ENCODE assay signal across 17 cellular contexts in genomic region chr11:77148963-77149715, GRCh38. TPM values are rescaled to one million over a fixed set of nuclear protein-coding genes. Genes with fewer than 3 reads are reported as not detected.
DNase-seq lines count a peak whose midpoint lies in the region; ATAC-seq and TF ChIP-seq lines count a peak whose summit lies in the region.
"Had no signal": no experiment of that assay in that cellular context is flagged by ENCODE, and none has a peak within 500 bp of the region (broad histone marks: within the 10 kb centered on the region; RNA-seq: fewer than 3 reads in every experiment).

No MANE protein-coding gene starts in this region.

- no peak overlapping the region for H3K27ac Mint-ChIP-seq in GM23338
- no peak overlapping the region for H3K27ac Mint-ChIP-seq in activated T-helper 17 cell treated with anti-CD3 and anti-CD28 coated beads, Interleukin-2, amount 50 U/mL, for 72 hours

- H3K9me3 ChIP-seq in right atrium auricular region (no peaks in the 10 kb centered on the region), esophagus muscularis mucosa (no peaks in the 10 kb centered on the region)
- H3K9me3 ChIP-seq: BE2C had no signal

- ATAC-seq in left ventricle myocardium superior (no peak), GM23338 (no peak), GM21723 (IDR thresholded peaks at IDR 0.05; ENCODE audit: unreplicated experiment) (no peak)
- no peak for ATAC-seq in activated T-helper 17 cell treated with anti-CD3 and anti-CD28 coated beads, Interleukin-2, amount 50 U/mL, for 72 hours (replicated peaks)

- 90% methylated on average over 4 of the region's 8 CpGs for WGBS in esophagus muscularis mucosa

- peak; percentile 18 for DNase-seq in left ventricle myocardium superior
- DNase-seq in right atrium auricular region (ENCODE audit: low spot score) = no peak
- DNase-seq in GM23338 (ENCODE audit: low spot score) = no peak
- no peak for DNase-seq in NCI-H2171 (lab: John Stamatoyannopoulos, UW)
- DNase-seq in esophagus muscularis mucosa (ENCODE audit: extremely low spot score) = no peak
- DNase-seq: ACHN; BE2C; CD4-positive, alpha-beta memory T cell; DMS153; DMS79; GF-D8; HCEC 1CT; IMR-90 had no signal

- no peaks in the 10 kb centered on the region for H3F3A ChIP-seq in GM23338 (replicated peaks; ENCODE audit: low read depth)

- peaks cover 21% of the 10 kb centered on the region for H3K27me3 Mint-ChIP-seq in GM23338 (ENCODE audit: insufficient read depth, low read depth, poor library complexity)
- H3K27me3 Mint-ChIP-seq in activated T-helper 17 cell treated with anti-CD3 and anti-CD28 coated beads, Interleukin-2, amount 50 U/mL, for 72 hours = no peaks in the 10 kb centered on the region
- H3K27me3 Mint-ChIP-seq: CD4-positive, alpha-beta memory T cell had no signal

- no peaks in the 10 kb centered on the region for H3K36me3 ChIP-seq in right atrium auricular region
- H3K36me3 ChIP-seq in GM23338 (ENCODE audit: insufficient read depth) = no peaks in the 10 kb centered on the region
- no peaks in the 10 kb centered on the region for H3K36me3 ChIP-seq in esophagus muscularis mucosa
- H3K36me3 ChIP-seq: BE2C had no signal

- H3K27ac ChIP-seq in right atrium auricular region (no peak overlapping the region), GM23338 (ENCODE audit: low read depth) (no peak overlapping the region), esophagus muscularis mucosa (replicated peaks in 1 of 4) (no peak overlapping the region)

- no peaks in the 10 kb centered on the region for H3K9me3 Mint-ChIP-seq in GM23338
- H3K9me3 Mint-ChIP-seq in activated T-helper 17 cell treated with anti-CD3 and anti-CD28 coated beads, Interleukin-2, amount 50 U/mL, for 72 hours = no peaks in the 10 kb centered on the region
- H3K9me3 Mint-ChIP-seq: CD14-positive monocyte; CD4-positive, alpha-beta memory T cell had no signal

- no peak overlapping the region for H3K4me2 ChIP-seq in GM23338

- TF ChIP-seq CTCF in right atrium auricular region (IDR thresholded peaks at IDR 0.05) (no peak), GM23338 (conservative IDR thresholded peaks at IDR 0.05; ENCODE audit: low read depth in 2 of 2) (no peak), esophagus muscularis mucosa (IDR thresholded peaks at IDR 0.05) (no peak)

- H3K9me2 ChIP-seq in GM23338 (ENCODE audit: insufficient read depth) = no peaks in the 10 kb centered on the region

- TF ChIP-seq EP300 in esophagus muscularis mucosa (IDR thresholded peaks at IDR 0.05) = no peak

- peak overlapping the region; percentile 38; the same call in 1 of the 3 replicates for H3K4me3 Mint-ChIP-seq in GM23338
- H3K4me3 Mint-ChIP-seq in activated T-helper 17 cell treated with anti-CD3 and anti-CD28 coated beads, Interleukin-2, amount 50 U/mL, for 72 hours = peak overlapping the region; percentile 63

- H2AFZ ChIP-seq in GM23338 = no peak overlapping the region

- H3K4me3 ChIP-seq in right atrium auricular region = no peak overlapping the region
- H3K4me3 ChIP-seq in GM23338 = no peak overlapping the region
- no peak overlapping the region for H3K4me3 ChIP-seq in esophagus muscularis mucosa
- H3K4me3 ChIP-seq: K562 had no signal

- intact Hi-C loops in left ventricle myocardium superior (cut with micrococcal nuclease) (no loop called here), esophagus muscularis mucosa (cut with DNase I) (no loop called here)

- peaks cover 29% of the 10 kb centered on the region for H3K4me1 Mint-ChIP-seq in GM23338
- peaks cover 26% of the 10 kb centered on the region for H3K4me1 Mint-ChIP-seq in activated T-helper 17 cell treated with anti-CD3 and anti-CD28 coated beads, Interleukin-2, amount 50 U/mL, for 72 hours

- TF ChIP-seq POLR2A in esophagus muscularis mucosa (IDR thresholded peaks at IDR 0.05; ENCODE audit: low read depth) = no peak

- H3K79me2 ChIP-seq in GM23338 (replicated peaks; ENCODE audit: insufficient read depth) = no peaks in the 10 kb centered on the region

- H3K4me1 ChIP-seq in right atrium auricular region (peaks cover 0 to 10% of the 10 kb centered on the region in 2 donors), GM23338 (ENCODE audit: insufficient read depth) (peaks cover 12% of the 10 kb centered on the region), esophagus muscularis mucosa (peaks cover 6 to 13% (median 11%) of the 10 kb centered on the region in 4 donors)
- H3K4me1 ChIP-seq: BE2C had no signal

- H4K20me1 ChIP-seq in GM23338 (replicated peaks; ENCODE audit: insufficient read depth) = no peaks in the 10 kb centered on the region

- H3K36me3 Mint-ChIP-seq in GM23338 (ENCODE audit: low read depth) = no peaks in the 10 kb centered on the region
- no peaks in the 10 kb centered on the region for H3K36me3 Mint-ChIP-seq in activated T-helper 17 cell treated with anti-CD3 and anti-CD28 coated beads, Interleukin-2, amount 50 U/mL, for 72 hours (ENCODE audit: low read depth)
- H3K36me3 Mint-ChIP-seq: CD4-positive, alpha-beta memory T cell had no signal

- H3K27me3 ChIP-seq in right atrium auricular region = no peaks in the 10 kb centered on the region
- H3K27me3 ChIP-seq in GM23338 (ENCODE audit: insufficient read depth) = no peaks in the 10 kb centered on the region
- peaks cover 0 to 29% (median 2%) of the 10 kb centered on the region in 4 donors for H3K27me3 ChIP-seq in esophagus muscularis mucosa
- H3K27me3 ChIP-seq: BE2C had no signal

TF ChIP-seq in GM23338, 12 proteins besides CTCF, POLR2A, EP300 and RAD21 (continues in another document):
- TF ChIP-seq ZNF462 (CRISPR knock-in tag; IDR thresholded peaks at IDR 0.05) = no peak
- no peak for TF ChIP-seq JUNB (IDR thresholded peaks at IDR 0.05; ENCODE audit: unreplicated experiment)

RNA-seq across cellular contexts. Expression of gene MYO7A, which starts 21.1 kb away (rescaled TPM):
- total RNA-seq in left ventricle myocardium superior (4.6 TPM), right atrium auricular region (1 to 10 TPM; 1.4 to 5.0 TPM), esophagus muscularis mucosa (1 to 10 TPM; 4.8 to 9.1 (median 6.4) TPM)
- total RNA-seq in GM23338 (2014; rRNA removed; shearing (Covaris generic)) = 2.3 and 5.4 TPM in 2 replicates
- 1.7 and 1.8 TPM in 2 replicates for polyA plus RNA-seq in GM23338 (2016; fragmentation: Nextera tagmentation; extraction: Ambion mirVana)
- total RNA-seq in activated T-helper 17 cell treated with anti-CD3 and anti-CD28 coated beads, Interleukin-2, amount 50 U/mL, for 72 hours = 1 to 10 TPM in 1 of 2 donors, under 1 TPM in 1; 0.95 to 4.0 TPM
- total RNA-seq: IMR-90 had no signal

RNA-seq across cellular contexts. Expression of gene OMP, which starts 46.5 kb away (rescaled TPM):
- total RNA-seq in left ventricle myocardium superior (not detected), right atrium auricular region (not detected), esophagus muscularis mucosa (not detected)
- total RNA-seq in GM23338 (2014; rRNA removed; shearing (Covaris generic)) = 1.0 TPM in 1 of 2 replicates, not detected in the other
- not detected in 2 replicates for polyA plus RNA-seq in GM23338 (2016; fragmentation: Nextera tagmentation; extraction: Ambion mirVana)
- not detected for total RNA-seq in activated T-helper 17 cell treated with anti-CD3 and anti-CD28 coated beads, Interleukin-2, amount 50 U/mL, for 72 hours
- total RNA-seq: IMR-90, K562 had no signal
- polyA plus RNA-seq: CD14-positive monocyte; CD4-positive, alpha-beta memory T cell; K562 had no signal
